16 cellular contexts compared by ENCODE assay signal in the genomic region with DNA sequence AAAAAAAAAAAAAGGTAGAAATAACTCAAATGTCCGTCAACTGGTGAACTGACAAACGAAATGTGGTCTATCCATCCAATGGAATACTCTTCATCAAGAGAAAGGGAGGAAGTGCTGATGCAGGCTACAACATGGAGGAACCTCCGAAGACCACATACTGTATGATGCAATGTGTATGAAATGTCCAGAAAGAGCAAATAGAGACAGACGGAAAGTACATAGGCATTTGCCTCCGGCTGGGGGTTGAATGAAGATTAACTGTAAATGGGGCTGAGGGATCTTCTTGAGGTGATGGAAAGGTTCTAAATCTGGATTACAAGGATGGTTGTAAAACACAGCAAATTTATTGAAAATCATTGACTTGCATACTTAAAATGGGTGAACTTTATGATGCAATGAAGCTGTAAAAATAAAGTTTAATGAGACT. TPM values are rescaled to one million over a fixed set of nuclear protein-coding genes. Genes with fewer than 3 reads are reported as not detected.
DNase-seq lines count a peak whose midpoint lies in the region; ATAC-seq and TF ChIP-seq lines count a peak whose summit lies in the region.
"Had no signal": no experiment of that assay in that cellular context is flagged by ENCODE, and none has a peak within 500 bp of the region (broad histone marks: within the 10 kb centered on the region; RNA-seq: fewer than 3 reads in every experiment).

No MANE protein-coding gene starts in this region.

- intact Hi-C loops in Caco-2 (cut with micrococcal nuclease; ENCODE audit: unreplicated experiment) (no loop called here), heart left ventricle (cut with DNase I) (no loop called here)

- H3K27me3 ChIP-seq in Caco-2 (replicated peaks; ENCODE audit: control insufficient read depth, insufficient read depth, low read length) (no peaks in the 10 kb centered on the region), RWPE2 (ENCODE audit: insufficient read depth, poor library complexity, severe bottlenecking) (no peaks in the 10 kb centered on the region), fibroblast of lung (ENCODE audit: control insufficient read depth, insufficient read depth, low read length) (no peaks in the 10 kb centered on the region), heart left ventricle (peaks cover 0 to 6% (median 0%) of the 10 kb centered on the region in 9 donors)

- no peaks in the 10 kb centered on the region for H3K27me3 Mint-ChIP-seq in Caco-2 (ENCODE audit: insufficient read depth, unreplicated experiment)

- no peak overlapping the region for H3K4me3 Mint-ChIP-seq in Caco-2 (ENCODE audit: unreplicated experiment)
- H3K4me3 Mint-ChIP-seq: activated naive CD4-positive, alpha-beta T cell treated with anti-CD3 and anti-CD28 coated beads for 36 hours; natural killer cell; stimulated activated effector memory CD8-positive, alpha-beta T cell treated with anti-CD3 and anti-CD28 coated beads, Interleukin-12 subunit alpha, Interleukin-12 subunit beta, amount 100 ng/mL, for 72 hours had no signal

- H3K36me3 ChIP-seq in Caco-2 (ENCODE audit: control insufficient read depth, insufficient read depth, low read length) (no peaks in the 10 kb centered on the region), RWPE2 (ENCODE audit: low read depth) (no peaks in the 10 kb centered on the region), fibroblast of lung (ENCODE audit: control insufficient read depth, insufficient read depth, low read length) (no peaks in the 10 kb centered on the region), heart left ventricle (no peaks in the 10 kb centered on the region)
- H3K36me3 ChIP-seq: WERI-Rb-1 had no signal

- H3K4me1 Mint-ChIP-seq in Caco-2 (ENCODE audit: low read depth, unreplicated experiment): no peaks in the 10 kb centered on the region
- H3K4me1 Mint-ChIP-seq: natural killer cell; stimulated activated effector memory CD8-positive, alpha-beta T cell treated with anti-CD3 and anti-CD28 coated beads, Interleukin-12 subunit alpha, Interleukin-12 subunit beta, amount 100 ng/mL, for 72 hours had no signal

- CTCF ChIA-PET in Caco-2 (lab: Charles Lee): no interaction called here

- peaks cover 9% of the 10 kb centered on the region for H3K9me3 Mint-ChIP-seq in Caco-2 (ENCODE audit: unreplicated experiment)
- H3K9me3 Mint-ChIP-seq: activated naive CD4-positive, alpha-beta T cell treated with anti-CD3 and anti-CD28 coated beads for 36 hours; natural killer cell; stimulated activated effector memory CD8-positive, alpha-beta T cell treated with anti-CD3 and anti-CD28 coated beads, Interleukin-12 subunit alpha, Interleukin-12 subunit beta, amount 100 ng/mL, for 72 hours had no signal

- POLR2A ChIA-PET in Caco-2 (lab: Charles Lee): no interaction called here

- no peak for TF ChIP-seq POLR2A in heart left ventricle (IDR thresholded peaks at IDR 0.05)

- H3K27ac ChIP-seq in RWPE2 (ENCODE audit: poor library complexity, severe bottlenecking): peak overlapping the region; percentile 50
- no peak overlapping the region for H3K27ac ChIP-seq in fibroblast of lung (ENCODE audit: insufficient read depth, low read length)
- H3K27ac ChIP-seq in heart left ventricle: no peak overlapping the region
- H3K27ac ChIP-seq: C4-2B, WERI-Rb-1 had no signal

- H3K9me3 ChIP-seq in Caco-2: no peaks in the 10 kb centered on the region
- H3K9me3 ChIP-seq in RWPE2 (ENCODE audit: severe bottlenecking): no peaks in the 10 kb centered on the region
- H3K9me3 ChIP-seq in fibroblast of lung (ENCODE audit: control insufficient read depth, insufficient read depth, low read depth, low read length): no peaks in the 10 kb centered on the region
- no peaks in the 10 kb centered on the region for H3K9me3 ChIP-seq in heart left ventricle

- H3K4me2 ChIP-seq in fibroblast of lung (ENCODE audit: extremely low read depth, insufficient read depth, low read length): no peak overlapping the region

- peaks cover 6% of the 10 kb centered on the region for H3K36me3 Mint-ChIP-seq in Caco-2 (ENCODE audit: insufficient read depth, unreplicated experiment)
- H3K36me3 Mint-ChIP-seq: natural killer cell; stimulated activated effector memory CD8-positive, alpha-beta T cell treated with anti-CD3 and anti-CD28 coated beads, Interleukin-12 subunit alpha, Interleukin-12 subunit beta, amount 100 ng/mL, for 72 hours had no signal

- WGBS in heart left ventricle, 4 donors: 77 to 89% (median 80%) methylated on average over 5 of the region's 5 CpGs

- H3K27ac Mint-ChIP-seq in Caco-2 (ENCODE audit: unreplicated experiment): peak overlapping the region; percentile 56
- H3K27ac Mint-ChIP-seq: activated naive CD4-positive, alpha-beta T cell treated with anti-CD3 and anti-CD28 coated beads for 36 hours; natural killer cell; stimulated activated effector memory CD8-positive, alpha-beta T cell treated with anti-CD3 and anti-CD28 coated beads, Interleukin-12 subunit alpha, Interleukin-12 subunit beta, amount 100 ng/mL, for 72 hours had no signal

- in situ Hi-C loops in KBM-7 (cut with MboI; ENCODE audit: low pct_unique_long_range_greater_than_20kb, low sequenced_read_pairs): no loop called here

- H3K4me1 ChIP-seq in Caco-2 (no peaks in the 10 kb centered on the region), RWPE2 (ENCODE audit: insufficient read depth, poor library complexity, severe bottlenecking) (peaks cover 19% of the 10 kb centered on the region), fibroblast of lung (ENCODE audit: control insufficient read depth, extremely low read depth, insufficient read depth, low read length) (no peaks in the 10 kb centered on the region), heart left ventricle (no peaks in the 10 kb centered on the region)

- no peaks in the 10 kb centered on the region for H3K79me2 ChIP-seq in fibroblast of lung (ENCODE audit: control insufficient read depth, insufficient read depth, low read length)

- no peak overlapping the region for H3K9ac ChIP-seq in fibroblast of lung (ENCODE audit: insufficient read depth, low read length)

- DNase-seq in Caco-2: no peak
- DNase-seq in KBM-7: peak; percentile 27
- no peak for DNase-seq in RWPE2 (ENCODE audit: low spot score)
- DNase-seq in fibroblast of lung (ENCODE audit: low read depth in 2 of 2): peak; percentile 45 to 80
- DNase-seq in NCI-H2227 treated with DMSO at 0.1 percent for 48 hours (lab: John Stamatoyannopoulos, UW): no peak
- DNase-seq in activated gamma-delta T cell treated with Interleukin-2 at 50 U/mL for 16 hours: no peak
- DNase-seq in heart left ventricle: no peak
- DNase-seq in SHP77 treated with DMSO at 0.1 percent for 48 hours (lab: John Stamatoyannopoulos, UW): no peak
- DNase-seq: activated naive CD4-positive, alpha-beta T cell treated with anti-CD3 and anti-CD28 coated beads for 36 hours; natural killer cell; WERI-Rb-1 had no signal

- H3K4me3 ChIP-seq in Caco-2 (ENCODE audit: low read depth, low read length) (no peak overlapping the region), RWPE2 (ENCODE audit: severe bottlenecking) (no peak overlapping the region), fibroblast of lung (replicated peaks in 1 of 4; ENCODE audit: control extremely low read depth in 1 of 4, insufficient read depth in 1 of 4, low read depth in 3 of 4, low read length in 4 of 4) (no peak overlapping the region), heart left ventricle (no peak overlapping the region)

- H2AFZ ChIP-seq in fibroblast of lung (ENCODE audit: low read length): no peak overlapping the region

- H4K20me1 ChIP-seq in fibroblast of lung (ENCODE audit: control insufficient read depth, extremely low read depth, insufficient read depth, low read length): no peaks in the 10 kb centered on the region

- TF ChIP-seq CTCF in Caco-2 (IDR thresholded peaks at IDR 0.05; ENCODE audit: insufficient read depth in 1 of 2, low read depth in 1 of 2, low read length in 1 of 2, severe bottlenecking in 1 of 2, unreplicated experiment in 1 of 2) (no peak), RWPE2 (IDR thresholded peaks at IDR 0.05; ENCODE audit: poor library complexity, severe bottlenecking) (no peak), fibroblast of lung (conservative IDR thresholded peaks at IDR 0.05 in 1 of 2, IDR thresholded peaks at IDR 0.05 in 1 of 2; ENCODE audit: low read depth in 1 of 2, low read length in 2 of 2) (no peak), heart left ventricle (IDR thresholded peaks at IDR 0.05) (no peak)

- no TSS peak for BruUV-seq in Caco-2 (replicated peaks; lab: Mats Ljungman, UMichigan)

- ATAC-seq in RWPE2 (ENCODE audit: low read depth): peak; percentile 53; the same call in 2 of the 3 replicates
- ATAC-seq in heart left ventricle: no peak
- ATAC-seq: natural killer cell; SK-N-SH treated with all-trans-retinoic acid at 6 μM for 48 hours; stimulated activated effector memory CD8-positive, alpha-beta T cell treated with anti-CD3 and anti-CD28 coated beads, Interleukin-12 subunit alpha, Interleukin-12 subunit beta, amount 100 ng/mL, for 72 hours had no signal

RNA-seq across cellular contexts. Expression of gene DLK1, which starts 35.4 kb away (rescaled TPM):
- not detected in 2 replicates for total RNA-seq in Caco-2 (2022)
- not detected in 2 replicates for total RNA-seq in fibroblast of lung
- polyA plus RNA-seq in fibroblast of lung: not detected in 2 replicates
- polyA plus RNA-seq in fibroblast of lung (2012): not detected in 2 replicates
- not detected in 2 replicates for polyA minus RNA-seq in fibroblast of lung (ENCODE audit: low replicate concordance)
- total RNA-seq in heart left ventricle: 10 to 100 TPM in 5 of 9 donors, 1 to 10 TPM in 4; 1.4 to 52.4 (median 10.2) TPM
- polyA plus RNA-seq in heart left ventricle: 1 to 10 TPM; 3.7 to 6.4 TPM
- total RNA-seq: activated naive CD4-positive, alpha-beta T cell treated with anti-CD3 and anti-CD28 coated beads for 36 hours; lower leg skin; natural killer cell; renal cortical epithelial cell had no signal

Comparison
In these comparisons a context has a peak if more than half of its experiments do, and no peak if none do; other contexts are left out.
1. DNase-seq: peak in KBM-7 (single experiment) and fibroblast of lung (2 of 2); none in Caco-2 (0 of 2), RWPE2 (single experiment), NCI-H2227 treated with DMSO at 0.1 percent for 48 hours (single experiment), activated gamma-delta T cell treated with Interleukin-2 at 50 U/mL for 16 hours (single experiment), heart left ventricle (0 of 5) and SHP77 treated with DMSO at 0.1 percent for 48 hours (single experiment).